Comparison of ENCODE assay signal across 17 cellular contexts in genomic region chr2:25528173-25528572, GRCh38.
DNase-seq lines count a peak whose midpoint lies in the region; ATAC-seq and TF ChIP-seq lines count a peak whose summit lies in the region.
"Had no signal": no experiment of that assay in that cellular context is flagged by ENCODE, and none has a peak within 500 bp of the region (broad histone marks: within the 10 kb centered on the region; RNA-seq: fewer than 3 reads in every experiment).

No MANE protein-coding gene starts in this region.

- DNase-seq in EL = peak; percentile 77
- peak; percentile 79 for DNase-seq in RPMI7951 (ENCODE audit: low read depth)
- peak; percentile 81 for DNase-seq in choroid plexus epithelial cell (ENCODE audit: low read depth)
- peak; percentile 46 for DNase-seq in non-pigmented ciliary epithelial cell (ENCODE audit: low read depth)
- no peak for DNase-seq in ovary
- DNase-seq in NCI-H1436 treated with DMSO at 0.1 percent for 48 hours (lab: John Stamatoyannopoulos, UW) = no peak
- DNase-seq: activated CD4-positive, alpha-beta T cell treated with anti-CD3 and anti-CD28 coated beads, Interleukin-2, amount 50 U/mL, for 4 hours; effector memory CD8-positive, alpha-beta T cell; naive thymus-derived CD4-positive, alpha-beta T cell; NCI-H1436; NCI-H510A; PC-9; stimulated activated naive CD4-positive, alpha-beta T cell; T1000 had no signal

- H3K27ac ChIP-seq in ovary = no peak overlapping the region
- H3K27ac ChIP-seq: BLaER1 treated with 17β-estradiol and CSF1 and Interleukin-3, amounts not matched to agents 10 nM and 100 nM; PC-9 had no signal

- no peak for ATAC-seq in GM18517 (IDR thresholded peaks at IDR 0.05; ENCODE audit: unreplicated experiment)
- ATAC-seq in GM19351 (IDR thresholded peaks at IDR 0.05; ENCODE audit: unreplicated experiment) = no peak
- ATAC-seq: effector memory CD8-positive, alpha-beta T cell; naive thymus-derived CD4-positive, alpha-beta T cell had no signal

- H3K4me1 ChIP-seq in ovary (ENCODE audit: insufficient read depth) = peaks cover 4% of the 10 kb centered on the region

- H3K9me3 ChIP-seq in ovary = no peaks in the 10 kb centered on the region
- H3K9me3 ChIP-seq: BLaER1 treated with 17β-estradiol and CSF1 and Interleukin-3, amounts not matched to agents 10 nM and 100 nM had no signal

- H3K27me3 ChIP-seq in ovary = no peaks in the 10 kb centered on the region
- H3K27me3 ChIP-seq: BLaER1 treated with 17β-estradiol and CSF1 and Interleukin-3, amounts not matched to agents 10 nM and 100 nM had no signal

- no peaks in the 10 kb centered on the region for H3K36me3 ChIP-seq in ovary

- intact Hi-C loops in ovary (cut with DNase I) = loop anchor here in 1 of 4 donors (10.0 kb wide), 1 partner anchor 183 kb away; the partner anchor contains the start of gene DNMT3A

- 63 to 69% (median 68%) methylated on average over 4 of the region's 4 CpGs for WGBS in ovary, 3 donors

- TF ChIP-seq POLR2A in ovary (IDR thresholded peaks at IDR 0.05) = no peak

- no peak overlapping the region for H3K4me3 ChIP-seq in choroid plexus epithelial cell (ENCODE audit: low read depth, low read length)
- H3K4me3 ChIP-seq in ovary = no peak overlapping the region
- H3K4me3 ChIP-seq: BLaER1 treated with 17β-estradiol and CSF1 and Interleukin-3, amounts not matched to agents 10 nM and 100 nM; PC-9 had no signal

- TF ChIP-seq EP300 in ovary (IDR thresholded peaks at IDR 0.05) = no peak

- TF ChIP-seq CTCF in choroid plexus epithelial cell (conservative IDR thresholded peaks at IDR 0.05; ENCODE audit: low read depth, low read length) (no peak), ovary (IDR thresholded peaks at IDR 0.05) (no peak)

Comparison
In these comparisons a context has a peak if more than half of its experiments do, and no peak if none do; other contexts are left out.
1. DNase-seq: peak in EL (single experiment), RPMI7951 (single experiment), choroid plexus epithelial cell (single experiment) and non-pigmented ciliary epithelial cell (single experiment); none in ovary (0 of 5) and NCI-H1436 treated with DMSO at 0.1 percent for 48 hours (single experiment).